ENCODE assay signal across 8 cellular contexts in genomic region chr1:85275701-85276289, GRCh38. TPM values are rescaled to one million over a fixed set of nuclear protein-coding genes. Genes with fewer than 3 reads are reported as not detected.
A peak's percentile ranks its signal among the peaks of the same experiment; 100 is the strongest.
DNase-seq lines count a peak whose midpoint lies in the region; ATAC-seq and TF ChIP-seq lines count a peak whose summit lies in the region.

No MANE protein-coding gene starts in this region.

- TSS peak; percentile 55 for BruUV-seq in PC-3 (replicated peaks; lab: Mats Ljungman, UMichigan)

- H3K4me3 ChIP-seq in ACC112 (ENCODE audit: low read depth, low read length) (peak overlapping the region; percentile 92), PC-3 (ENCODE audit: low read length) (peak overlapping the region; percentile 89), mucosa of stomach (ENCODE audit: low read length) (peak overlapping the region; percentile 98)

- no peak for TF ChIP-seq CTCF in PC-3 (conservative IDR thresholded peaks at IDR 0.05; ENCODE audit: low read depth, low read length)

- no peaks in the 10 kb centered on the region for H3F3A ChIP-seq in PC-3 (ENCODE audit: low read length, unreplicated experiment)

- no peaks in the 10 kb centered on the region for H3K9me3 ChIP-seq in PC-3 (ENCODE audit: low read length)
- no peaks in the 10 kb centered on the region for H3K9me3 ChIP-seq in mucosa of stomach (ENCODE audit: control insufficient read depth, low read length)

- H3K27me3 ChIP-seq in ACC112 (ENCODE audit: insufficient read depth, low read length): no peaks in the 10 kb centered on the region
- H3K27me3 ChIP-seq in PC-3 (ENCODE audit: low read length): no peaks in the 10 kb centered on the region
- H3K27me3 ChIP-seq in mucosa of stomach (ENCODE audit: control insufficient read depth, insufficient read depth, low read length): no peaks in the 10 kb centered on the region

- DNase-seq in PC-3 (no peak), NCI-H524 treated with DMSO at 0.1 percent for 48 hours (lab: John Stamatoyannopoulos, UW) (no peak), activated gamma-delta T cell (lab: John Stamatoyannopoulos, UW) (no peak)

- peak; percentile 7 for ATAC-seq in GM18868 (IDR thresholded peaks at IDR 0.05; ENCODE audit: unreplicated experiment)
- ATAC-seq in PC-3: no peak
- no peak for ATAC-seq in HG03139 (IDR thresholded peaks at IDR 0.05; ENCODE audit: unreplicated experiment)

- H3K4me1 ChIP-seq in ACC112 (ENCODE audit: control insufficient read depth, insufficient read depth, low read length, unreplicated experiment): peaks cover 25% of the 10 kb centered on the region
- peaks cover 45% of the 10 kb centered on the region for H3K4me1 ChIP-seq in PC-3 (ENCODE audit: insufficient read depth, low read length)
- peaks cover 18% of the 10 kb centered on the region for H3K4me1 ChIP-seq in mucosa of stomach (ENCODE audit: control insufficient read depth, insufficient read depth, low read length)

- POLR2A ChIA-PET in PC-3 (lab: Charles Lee; ENCODE audit: unreplicated experiment): interaction anchor here (0.5 to 1.3 kb wide), 3 partner anchors 20 to 23 kb away, joined by 3 to 9 read pairs (median 4); no protein-coding TSS in a partner anchor

- H3K4me2 ChIP-seq in PC-3 (ENCODE audit: low read length): peak overlapping the region; percentile 88

- no peaks in the 10 kb centered on the region for H3K9me2 ChIP-seq in PC-3 (replicated peaks; ENCODE audit: low read length)

- peaks cover 55% of the 10 kb centered on the region for H3K79me2 ChIP-seq in ACC112 (ENCODE audit: control insufficient read depth, insufficient read depth, low read length, unreplicated experiment)
- H3K79me2 ChIP-seq in PC-3 (ENCODE audit: low read length): peaks cover 55% of the 10 kb centered on the region

- H4K20me1 ChIP-seq in PC-3 (ENCODE audit: low read length): peaks cover 30% of the 10 kb centered on the region

- peaks cover 14% of the 10 kb centered on the region for H3K36me3 ChIP-seq in ACC112 (ENCODE audit: insufficient read depth, low read length)
- H3K36me3 ChIP-seq in PC-3 (ENCODE audit: low read depth, low read length): peaks cover 26% of the 10 kb centered on the region
- H3K36me3 ChIP-seq in mucosa of stomach (ENCODE audit: control insufficient read depth, insufficient read depth, low read length): no peaks in the 10 kb centered on the region

- H3K27ac ChIP-seq in ACC112 (ENCODE audit: low read depth, low read length): peak overlapping the region; percentile 86
- H3K27ac ChIP-seq in PC-3 (ENCODE audit: low read length): peak overlapping the region; percentile 66
- H3K27ac ChIP-seq in cingulate gyrus (ENCODE audit: low read depth, low read length): peak overlapping the region; percentile 83

- CTCF ChIA-PET in PC-3 (lab: Charles Lee): interaction anchor here (1.7 kb wide), 1 partner anchor 17 kb away, joined by 7 read pairs; the partner anchor contains the start of gene C1orf52

- H2AFZ ChIP-seq in ACC112 (ENCODE audit: low read length, unreplicated experiment): no peak overlapping the region
- H2AFZ ChIP-seq in PC-3 (ENCODE audit: low read length): peak overlapping the region; percentile 58

- intact Hi-C loops in PC-3 (cut with micrococcal nuclease): loop anchor here (1.0 kb wide), 1 partner anchor 22 kb away; no protein-coding TSS in a partner anchor

- peak overlapping the region; percentile 84 for H3K9ac ChIP-seq in PC-3 (ENCODE audit: low read length)
- peak overlapping the region; percentile 99 for H3K9ac ChIP-seq in mucosa of stomach (ENCODE audit: low read length)

RNA-seq across cellular contexts. Expression of gene BCL10, which starts 0.6 kb away (rescaled TPM):
- 28.1 and 29.9 TPM in 2 replicates for total RNA-seq in PC-3 (2014; rRNA removed)

RNA-seq across cellular contexts. Expression of gene C1orf52, which starts 16.3 kb away (rescaled TPM):
- total RNA-seq in PC-3 (2014; rRNA removed): 59.9 and 61.0 TPM in 2 replicates
